10 cellular contexts compared by ENCODE assay signal in genomic region chr10:86955501-86956194, GRCh38. TPM values are rescaled to one million over a fixed set of nuclear protein-coding genes. Genes with fewer than 3 reads are reported as not detected.
DNase-seq lines count a peak whose midpoint lies in the region; ATAC-seq and TF ChIP-seq lines count a peak whose summit lies in the region.
"Had no signal": no experiment of that assay in that cellular context is flagged by ENCODE, and none has a peak within 500 bp of the region (broad histone marks: within the 10 kb centered on the region; RNA-seq: fewer than 3 reads in every experiment).

No MANE protein-coding gene starts in this region.

- peak overlapping the region; percentile 44 for H3K14ac ChIP-seq in neuronal stem cell (ENCODE audit: low read length)

- H3K4me3 ChIP-seq in ascending aorta (peak overlapping the region in 1 of 2 donors; percentile 40), neuronal stem cell (ENCODE audit: low read length in 2 of 2) (no peak overlapping the region), urinary bladder (ENCODE audit: low read depth, low read length) (peak overlapping the region; percentile 26)

- peak overlapping the region; percentile 0 for H3K23ac ChIP-seq in neuronal stem cell (ENCODE audit: low read depth, low read length, poor library complexity)

- H3K79me1 ChIP-seq in neuronal stem cell (ENCODE audit: low read depth, low read length) = no peaks in the 10 kb centered on the region

- H2BK5ac ChIP-seq in neuronal stem cell (ENCODE audit: low read length) = no peak overlapping the region

- intact Hi-C loops in ascending aorta (cut with DNase I) (loop anchor here (5.0 to 10.0 kb wide), 2 partner anchors 243 to 431 kb away; partner anchors contain the start of gene WAPL), left ventricle myocardium superior (cut with micrococcal nuclease) (no loop called here)

- H3K27ac ChIP-seq in ascending aorta (peak overlapping the region; percentile 95 to 98), neuronal stem cell (replicated peaks; ENCODE audit: low read length) (no peak overlapping the region), urinary bladder (ENCODE audit: low read depth) (peak overlapping the region; percentile 87)

- H3K9me3 ChIP-seq in ascending aorta (no peaks in the 10 kb centered on the region), neuronal stem cell (replicated peaks in 1 of 2; ENCODE audit: control insufficient read depth in 2 of 2, insufficient read depth in 1 of 2, low read depth in 1 of 2, low read length in 2 of 2) (peaks cover 8 to 10% of the 10 kb centered on the region in 2 donors)

- H2AFZ ChIP-seq in neuronal stem cell (ENCODE audit: low read length) = peak overlapping the region; percentile 83

- peak overlapping the region; percentile 92 for H2AK5ac ChIP-seq in neuronal stem cell (ENCODE audit: low read depth, low read length)

- H3K36me3 ChIP-seq in ascending aorta (no peaks in the 10 kb centered on the region), neuronal stem cell (replicated peaks in 1 of 2; ENCODE audit: control insufficient read depth in 2 of 2, insufficient read depth in 2 of 2, low read length in 2 of 2) (no peaks in the 10 kb centered on the region), urinary bladder (ENCODE audit: insufficient read depth) (no peaks in the 10 kb centered on the region)

- no peak overlapping the region for H3K4me2 ChIP-seq in neuronal stem cell (ENCODE audit: insufficient read depth, low read length, poor library complexity, severe bottlenecking)

- H2BK120ac ChIP-seq in neuronal stem cell (ENCODE audit: low read depth, low read length) = peak overlapping the region; percentile 93

- peak overlapping the region; percentile 70 for H3K4ac ChIP-seq in neuronal stem cell (ENCODE audit: low read length)

- ATAC-seq in left ventricle myocardium superior (peak; percentile 3), HG02973 (IDR thresholded peaks at IDR 0.05; ENCODE audit: unreplicated experiment) (no peak), GM18511 (IDR thresholded peaks at IDR 0.05; ENCODE audit: unreplicated experiment) (no peak)

- H3K4me1 ChIP-seq in ascending aorta (peaks cover 58 to 78% of the 10 kb centered on the region in 2 donors), neuronal stem cell (ENCODE audit: control insufficient read depth in 2 of 2, insufficient read depth in 1 of 2, low read depth in 1 of 2, low read length in 2 of 2) (peaks cover 46 to 54% of the 10 kb centered on the region in 2 donors), urinary bladder (ENCODE audit: insufficient read depth) (no peaks in the 10 kb centered on the region)

- DNase-seq in ascending aorta (ENCODE audit: low spot score in 2 of 2) (peak in 1 of 2 donors; percentile 9), left ventricle myocardium superior (peak; percentile 43), neuronal stem cell (ENCODE audit: low spot score) (no peak), NOMO-1 treated with DMSO at 0.1 percent for 48 hours (lab: John Stamatoyannopoulos, UW; ENCODE audit: unreplicated experiment) (no peak)
- DNase-seq: activated CD4-positive, alpha-beta T cell treated with anti-CD3 and anti-CD28 coated beads, Interleukin-2, amount 50 U/mL, for 48 hours; SW 1271 had no signal

- H3K9ac ChIP-seq in neuronal stem cell (ENCODE audit: low read depth, low read length, poor library complexity) = no peak overlapping the region

- peak overlapping the region; percentile 82 for H3K18ac ChIP-seq in neuronal stem cell (ENCODE audit: low read length)

- peak overlapping the region; percentile 50 for H4K8ac ChIP-seq in neuronal stem cell (ENCODE audit: low read depth, low read length)

- no peaks in the 10 kb centered on the region for H3K27me3 ChIP-seq in ascending aorta
- no peaks in the 10 kb centered on the region for H3K27me3 ChIP-seq in neuronal stem cell (ENCODE audit: control insufficient read depth in 3 of 3, insufficient read depth in 3 of 3, low read depth in 1 of 3, low read length in 3 of 3)

- peak overlapping the region; percentile 1 for H4K91ac ChIP-seq in neuronal stem cell (ENCODE audit: low read depth, low read length, poor library complexity)

- peak overlapping the region; percentile 34 for H2BK15ac ChIP-seq in neuronal stem cell (ENCODE audit: low read length)

- WGBS in neuronal stem cell (ENCODE audit: extremely low coverage in 2 of 2, insufficient read length in 2 of 2, insufficient replicate concordance in 1 of 2), 2 donors = no CpG with 5 or more reads among the region's 16 CpGs
- WGBS in urinary bladder = 67% methylated on average over 16 of the region's 16 CpGs

- H2BK12ac ChIP-seq in neuronal stem cell (ENCODE audit: low read length) = no peak overlapping the region

- TF ChIP-seq CTCF in ascending aorta (IDR thresholded peaks at IDR 0.05) = no peak

RNA-seq across cellular contexts. Expression of gene MMRN2, which starts 1.8 kb away (rescaled TPM):
- total RNA-seq in ascending aorta (282 TPM), left ventricle myocardium superior (31.3 TPM), urinary bladder (49.0 TPM)
- 0.52 TPM for polyA plus RNA-seq in neuronal stem cell (2013, experiment 1 of 2)
- 0.40 TPM for polyA plus RNA-seq in neuronal stem cell (2013, experiment 2 of 2)
- polyA plus RNA-seq in urinary bladder = 40.8 TPM
- total RNA-seq: CD8-positive, alpha-beta memory T cell had no signal
- polyA plus RNA-seq: CD8-positive, alpha-beta memory T cell had no signal

RNA-seq across cellular contexts. Expression of gene SNCG, which starts 2.8 kb away (rescaled TPM):
- 250 TPM for total RNA-seq in ascending aorta
- 21.2 TPM for total RNA-seq in left ventricle myocardium superior
- polyA plus RNA-seq in neuronal stem cell (2013, experiment 1 of 2) = 0.21 TPM
- 0.29 TPM for polyA plus RNA-seq in neuronal stem cell (2013, experiment 2 of 2)
- total RNA-seq in urinary bladder = 69.2 TPM
- 197 TPM for polyA plus RNA-seq in urinary bladder
- total RNA-seq: CD8-positive, alpha-beta memory T cell had no signal
- polyA plus RNA-seq: CD8-positive, alpha-beta memory T cell had no signal

RNA-seq across cellular contexts. Expression of gene ADIRF, which starts 12.6 kb away (rescaled TPM):
- total RNA-seq in ascending aorta (882 TPM), left ventricle myocardium superior (41.8 TPM), urinary bladder (112 TPM)
- polyA plus RNA-seq in neuronal stem cell (2013, experiment 1 of 2) = 0.18 TPM
- 0.29 TPM for polyA plus RNA-seq in neuronal stem cell (2013, experiment 2 of 2)
- 404 TPM for polyA plus RNA-seq in urinary bladder
- total RNA-seq: CD8-positive, alpha-beta memory T cell had no signal
- polyA plus RNA-seq: CD8-positive, alpha-beta memory T cell had no signal
